Comparison of ENCODE assay signal across 23 cellular contexts in the genomic region with DNA sequence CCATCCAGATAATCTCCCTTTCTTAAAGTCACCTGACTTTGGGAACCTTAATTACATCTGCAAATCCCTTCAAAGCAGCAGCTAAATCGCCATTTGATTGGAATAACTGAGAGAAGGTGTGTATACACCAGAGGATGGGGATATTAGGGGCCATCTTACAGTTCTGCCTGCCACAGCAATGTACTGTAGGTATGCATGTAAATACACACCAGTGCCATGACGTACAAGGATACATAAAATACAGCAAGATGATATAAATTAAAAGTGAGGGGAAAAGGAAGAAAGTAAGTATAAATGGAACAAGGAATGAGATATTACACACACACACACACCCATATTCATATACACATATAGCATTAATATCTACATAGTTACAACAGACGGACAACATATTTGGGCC.
"Had no signal": no experiment of that assay in that cellular context is flagged by ENCODE, and none has a peak within 500 bp of the region (broad histone marks: within the 10 kb centered on the region; RNA-seq: fewer than 3 reads in every experiment).

No MANE protein-coding gene starts in this region.

- H3K4me1 ChIP-seq: left lung, lower lobe of right lung, psoas muscle, sigmoid colon, thyroid gland, vagina had no signal

- H3K27ac ChIP-seq: coronary artery, left lung, lower lobe of right lung, ovary, psoas muscle, stomach, thyroid gland, vagina had no signal

- DNase-seq: dermis blood vessel endothelial cell; effector memory CD4-positive, alpha-beta T cell; left lung; lower lobe of right lung; natural killer cell; ovary; posterior cingulate gyrus; psoas muscle; right cardiac atrium; sigmoid colon; stimulated activated CD4-positive, alpha-beta T cell treated with anti-CD3 and anti-CD28 coated beads, Interleukin-2, amount 100 ng/mL, for 24 hours; stimulated activated CD4-positive, alpha-beta T cell treated with anti-CD3 and anti-CD28 coated beads, Interleukin-4, amount 100 ng/mL, for 24 hours; stimulated activated naive CD4-positive, alpha-beta T cell treated with Interleukin-2 at 50 U/mL for 16 hours; stomach; thyroid gland; trophoblast cell had no signal

- H3K36me3 ChIP-seq: ovary had no signal

- FAIRE-seq: endothelial cell of umbilical vein, frontal cortex, keratinocyte had no signal

- H3K27me3 ChIP-seq: left lung, ovary, sigmoid colon, stomach, thyroid gland, vagina had no signal

- ATAC-seq: left lung; lower lobe of right lung; natural killer cell; psoas muscle; right cardiac atrium; stimulated activated effector memory CD8-positive, alpha-beta T cell treated with anti-CD3 and anti-CD28 coated beads, Interleukin-12 subunit alpha, Interleukin-12 subunit beta, amount 100 ng/mL, for 72 hours had no signal

- H3K36me3 Mint-ChIP-seq: stimulated activated effector memory CD8-positive, alpha-beta T cell treated with anti-CD3 and anti-CD28 coated beads, Interleukin-12 subunit alpha, Interleukin-12 subunit beta, amount 100 ng/mL, for 72 hours had no signal

- H3K4me3 Mint-ChIP-seq: natural killer cell; neural crest cell; stimulated activated effector memory CD8-positive, alpha-beta T cell treated with anti-CD3 and anti-CD28 coated beads, Interleukin-12 subunit alpha, Interleukin-12 subunit beta, amount 100 ng/mL, for 72 hours had no signal

- H3K4me3 ChIP-seq: coronary artery, left lung, lower lobe of right lung, ovary, psoas muscle, sigmoid colon, stomach, thyroid gland, vagina had no signal

- H3K27ac Mint-ChIP-seq: natural killer cell; stimulated activated effector memory CD8-positive, alpha-beta T cell treated with anti-CD3 and anti-CD28 coated beads, Interleukin-12 subunit alpha, Interleukin-12 subunit beta, amount 100 ng/mL, for 72 hours had no signal

- H3K9me3 ChIP-seq: ovary, thyroid gland had no signal
